ENCODE assay signal across 12 cellular contexts in the genomic region with DNA sequence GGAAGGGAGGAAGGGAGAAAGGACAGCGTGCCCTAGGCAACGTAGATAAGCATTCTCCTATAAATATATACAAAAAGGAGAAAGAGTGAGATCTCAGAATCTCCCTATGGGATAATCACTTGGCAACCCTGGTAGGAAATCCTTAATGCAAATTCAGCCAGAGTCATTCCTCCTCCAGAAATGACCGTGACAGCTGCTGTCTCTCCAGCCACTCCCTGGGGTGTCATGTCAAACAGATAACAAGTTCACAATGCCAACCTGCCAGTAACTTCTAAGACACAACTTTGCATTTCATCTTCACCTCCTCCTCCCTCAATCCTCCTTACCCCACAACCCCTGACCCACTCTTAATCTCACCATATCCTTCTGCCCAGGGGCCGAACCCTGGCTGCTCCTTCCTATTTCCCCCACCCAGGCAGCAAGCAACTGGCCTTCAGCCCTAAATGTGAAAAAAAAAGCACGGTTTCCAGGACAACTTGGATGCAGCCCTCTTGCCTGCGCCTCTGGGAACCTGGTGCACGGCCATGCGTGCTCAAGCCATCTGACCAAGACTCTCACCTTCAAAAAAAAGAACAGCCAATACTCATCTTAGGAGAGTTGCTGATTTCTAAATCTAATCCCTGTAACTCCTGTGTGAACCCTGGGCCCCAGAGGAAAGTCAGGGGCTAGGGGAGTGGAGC.
"Had no signal": no experiment of that assay in that cellular context is flagged by ENCODE, and none has a peak within 500 bp of the region (broad histone marks: within the 10 kb centered on the region; RNA-seq: fewer than 3 reads in every experiment).

No MANE protein-coding gene starts in this region.

- H3K9me3 Mint-ChIP-seq: activated CD4-positive, alpha-beta memory T cell treated with anti-CD3 and anti-CD28 coated beads for 36 hours; activated naive CD8-positive, alpha-beta T cell treated with anti-CD3 and anti-CD28 coated beads, Interleukin-2, amount 10 ng/mL, durations not matched to agents 7 days and 5 days; immature natural killer cell had no signal

- H3K27me3 Mint-ChIP-seq: activated naive CD8-positive, alpha-beta T cell treated with anti-CD3 and anti-CD28 coated beads, Interleukin-2, amount 10 ng/mL, durations not matched to agents 7 days and 5 days had no signal

- H3K27ac ChIP-seq: parathyroid adenoma, stomach, vagina had no signal

- H3K27ac Mint-ChIP-seq: activated CD4-positive, alpha-beta memory T cell treated with anti-CD3 and anti-CD28 coated beads for 36 hours; activated naive CD8-positive, alpha-beta T cell treated with anti-CD3 and anti-CD28 coated beads, Interleukin-2, amount 10 ng/mL, durations not matched to agents 7 days and 5 days; immature natural killer cell had no signal

- H3K9me3 ChIP-seq: vagina had no signal

- H3K27me3 ChIP-seq: stomach, vagina had no signal

- FAIRE-seq: small intestine had no signal

- DNase-seq: activated CD4-positive, alpha-beta memory T cell treated with anti-CD3 and anti-CD28 coated beads for 36 hours; activated gamma-delta T cell; activated naive CD8-positive, alpha-beta T cell treated with anti-CD3 and anti-CD28 coated beads, Interleukin-2, amount 10 ng/mL, durations not matched to agents 7 days and 5 days; activated T-cell treated with anti-CD3 and anti-CD28 coated beads, Interleukin-2, amount 50 U/mL, for 48 hours; effector memory CD4-positive, alpha-beta T cell; immature natural killer cell; mesenchymal stem cell; small intestine; stomach; T-helper 9 cell had no signal

- H3K4me1 ChIP-seq: parathyroid adenoma had no signal

- H3K36me3 ChIP-seq: stomach, vagina had no signal

- H3K4me3 ChIP-seq: stomach, vagina had no signal

- H3K36me3 Mint-ChIP-seq: activated CD4-positive, alpha-beta memory T cell treated with anti-CD3 and anti-CD28 coated beads for 36 hours; activated naive CD8-positive, alpha-beta T cell treated with anti-CD3 and anti-CD28 coated beads, Interleukin-2, amount 10 ng/mL, durations not matched to agents 7 days and 5 days; immature natural killer cell had no signal

- H3K4me3 Mint-ChIP-seq: activated CD4-positive, alpha-beta memory T cell treated with anti-CD3 and anti-CD28 coated beads for 36 hours; activated naive CD8-positive, alpha-beta T cell treated with anti-CD3 and anti-CD28 coated beads, Interleukin-2, amount 10 ng/mL, durations not matched to agents 7 days and 5 days; immature natural killer cell had no signal

- H3K4me1 Mint-ChIP-seq: activated naive CD8-positive, alpha-beta T cell treated with anti-CD3 and anti-CD28 coated beads, Interleukin-2, amount 10 ng/mL, durations not matched to agents 7 days and 5 days; immature natural killer cell had no signal
